In the genomic region with DNA sequence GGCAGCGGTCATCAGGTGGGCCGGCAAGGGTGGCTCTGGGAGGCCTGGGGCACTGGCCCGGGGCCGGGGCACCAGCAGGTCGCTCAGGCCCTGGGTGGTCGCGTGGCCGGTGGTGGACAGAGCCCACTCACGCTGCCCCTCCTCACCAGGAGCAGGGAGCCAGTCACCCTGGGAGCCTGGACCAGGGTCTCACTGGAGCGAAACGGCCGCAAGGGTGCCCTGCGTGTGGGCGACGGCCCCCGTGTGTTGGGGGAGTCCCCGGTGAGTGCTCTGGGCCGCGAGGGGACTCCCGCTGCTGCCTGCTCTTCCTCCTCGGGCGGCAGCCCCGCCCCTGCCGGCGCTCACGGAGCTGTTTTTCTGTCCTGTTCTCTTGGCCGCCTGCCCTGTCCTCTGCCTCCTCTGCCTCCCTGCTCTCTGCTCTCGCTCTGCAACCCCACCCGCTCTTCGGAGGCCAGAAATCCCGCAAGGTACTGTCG, we compare ENCODE assay signal across 1 cellular context.
TF ChIP-seq lines count a peak whose summit lies in the region.

No MANE protein-coding gene starts in this region.

TF ChIP-seq in WTC11, 78 proteins besides CTCF, POLR2A, EP300 and RAD21 (continued from another document):
- TF ChIP-seq, protein P1, sequence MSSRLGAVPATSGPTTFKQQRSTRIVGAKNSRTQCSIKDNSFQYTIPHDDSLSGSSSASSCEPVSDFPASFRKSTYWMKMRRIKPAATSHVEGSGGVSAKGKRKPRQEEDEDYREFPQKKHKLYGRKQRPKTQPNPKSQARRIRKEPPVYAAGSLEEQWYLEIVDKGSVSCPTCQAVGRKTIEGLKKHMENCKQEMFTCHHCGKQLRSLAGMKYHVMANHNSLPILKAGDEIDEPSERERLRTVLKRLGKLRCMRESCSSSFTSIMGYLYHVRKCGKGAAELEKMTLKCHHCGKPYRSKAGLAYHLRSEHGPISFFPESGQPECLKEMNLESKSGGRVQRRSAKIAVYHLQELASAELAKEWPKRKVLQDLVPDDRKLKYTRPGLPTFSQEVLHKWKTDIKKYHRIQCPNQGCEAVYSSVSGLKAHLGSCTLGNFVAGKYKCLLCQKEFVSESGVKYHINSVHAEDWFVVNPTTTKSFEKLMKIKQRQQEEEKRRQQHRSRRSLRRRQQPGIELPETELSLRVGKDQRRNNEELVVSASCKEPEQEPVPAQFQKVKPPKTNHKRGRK (CRISPR knock-in tag; IDR thresholded peaks at IDR 0.05; ENCODE audit: borderline replicate concordance): no peak
- TF ChIP-seq ZNF263 (CRISPR knock-in tag; IDR thresholded peaks at IDR 0.05; ENCODE audit: low read depth): no peak
- TF ChIP-seq ZNF232 (CRISPR knock-in tag; IDR thresholded peaks at IDR 0.05): no peak
- no peak for TF ChIP-seq OVOL2 (CRISPR knock-in tag; IDR thresholded peaks at IDR 0.05; ENCODE audit: borderline replicate concordance)
- no peak for TF ChIP-seq ZNF219 (CRISPR knock-in tag; IDR thresholded peaks at IDR 0.05; ENCODE audit: borderline replicate concordance)
- TF ChIP-seq, protein P2, sequence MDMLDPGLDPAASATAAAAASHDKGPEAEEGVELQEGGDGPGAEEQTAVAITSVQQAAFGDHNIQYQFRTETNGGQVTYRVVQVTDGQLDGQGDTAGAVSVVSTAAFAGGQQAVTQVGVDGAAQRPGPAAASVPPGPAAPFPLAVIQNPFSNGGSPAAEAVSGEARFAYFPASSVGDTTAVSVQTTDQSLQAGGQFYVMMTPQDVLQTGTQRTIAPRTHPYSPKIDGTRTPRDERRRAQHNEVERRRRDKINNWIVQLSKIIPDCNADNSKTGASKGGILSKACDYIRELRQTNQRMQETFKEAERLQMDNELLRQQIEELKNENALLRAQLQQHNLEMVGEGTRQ (CRISPR knock-in tag; IDR thresholded peaks at IDR 0.05): no peak
- TF ChIP-seq TEAD4 (CRISPR knock-in tag; IDR thresholded peaks at IDR 0.05): no peak
